In the genomic region with DNA sequence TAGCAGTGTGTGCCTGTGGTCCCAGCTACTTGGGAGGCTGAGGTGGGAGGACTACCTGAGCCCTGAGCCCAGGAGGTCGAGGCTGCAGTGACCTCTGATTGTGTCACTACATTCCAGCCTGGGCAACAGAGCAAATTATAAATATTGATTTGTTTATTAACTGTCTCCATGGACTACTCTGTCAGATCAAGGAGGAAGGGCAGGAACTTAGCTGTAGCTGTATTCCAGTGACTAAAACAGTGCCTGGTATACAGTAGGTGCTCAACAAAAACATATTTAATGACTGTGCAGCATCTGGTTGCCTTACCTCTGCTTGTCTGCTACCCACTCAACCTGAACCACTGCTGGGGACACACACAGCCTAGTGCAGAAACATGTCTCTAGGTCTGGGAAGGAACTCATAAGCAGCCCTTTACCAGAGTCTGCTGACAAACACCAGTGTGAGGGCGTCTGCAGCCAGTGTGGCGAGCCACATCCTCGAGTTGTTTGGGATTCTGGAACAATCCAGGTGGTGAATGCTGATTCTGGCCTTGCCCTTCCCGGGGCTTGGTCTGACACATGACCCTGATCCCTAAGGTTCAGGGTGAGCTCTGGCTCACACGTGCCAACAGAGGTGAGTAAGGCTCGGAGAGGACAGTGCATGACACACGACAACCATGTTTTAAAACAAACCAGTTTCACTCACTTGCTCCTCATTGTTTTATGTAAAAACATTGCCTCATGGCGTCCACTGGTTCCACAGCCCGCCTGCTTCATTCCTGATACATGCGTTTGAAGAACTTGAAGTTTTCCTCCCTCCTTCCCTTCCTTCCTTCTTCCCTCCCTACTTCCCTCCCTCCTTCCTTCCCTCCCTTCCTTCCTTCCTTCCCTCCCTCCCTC, we compare ENCODE assay signal across 1 cellular context.
TF ChIP-seq lines count a peak whose summit lies in the region.

No MANE protein-coding gene starts in this region.

TF ChIP-seq in HepG2, 621 proteins besides CTCF, POLR2A, EP300 and RAD21 (continued from another document and continues in another):
- TF ChIP-seq, protein P1, sequence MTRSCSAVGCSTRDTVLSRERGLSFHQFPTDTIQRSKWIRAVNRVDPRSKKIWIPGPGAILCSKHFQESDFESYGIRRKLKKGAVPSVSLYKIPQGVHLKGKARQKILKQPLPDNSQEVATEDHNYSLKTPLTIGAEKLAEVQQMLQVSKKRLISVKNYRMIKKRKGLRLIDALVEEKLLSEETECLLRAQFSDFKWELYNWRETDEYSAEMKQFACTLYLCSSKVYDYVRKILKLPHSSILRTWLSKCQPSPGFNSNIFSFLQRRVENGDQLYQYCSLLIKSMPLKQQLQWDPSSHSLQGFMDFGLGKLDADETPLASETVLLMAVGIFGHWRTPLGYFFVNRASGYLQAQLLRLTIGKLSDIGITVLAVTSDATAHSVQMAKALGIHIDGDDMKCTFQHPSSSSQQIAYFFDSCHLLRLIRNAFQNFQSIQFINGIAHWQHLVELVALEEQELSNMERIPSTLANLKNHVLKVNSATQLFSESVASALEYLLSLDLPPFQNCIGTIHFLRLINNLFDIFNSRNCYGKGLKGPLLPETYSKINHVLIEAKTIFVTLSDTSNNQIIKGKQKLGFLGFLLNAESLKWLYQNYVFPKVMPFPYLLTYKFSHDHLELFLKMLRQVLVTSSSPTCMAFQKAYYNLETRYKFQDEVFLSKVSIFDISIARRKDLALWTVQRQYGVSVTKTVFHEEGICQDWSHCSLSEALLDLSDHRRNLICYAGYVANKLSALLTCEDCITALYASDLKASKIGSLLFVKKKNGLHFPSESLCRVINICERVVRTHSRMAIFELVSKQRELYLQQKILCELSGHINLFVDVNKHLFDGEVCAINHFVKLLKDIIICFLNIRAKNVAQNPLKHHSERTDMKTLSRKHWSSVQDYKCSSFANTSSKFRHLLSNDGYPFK (CRISPR knock-in tag; IDR thresholded peaks at IDR 0.05; ENCODE audit: borderline replicate concordance), result no peak; the same call in 1 of the 2 replicates
- TF ChIP-seq ZNF260 (CRISPR knock-in tag; IDR thresholded peaks at IDR 0.05; ENCODE audit: borderline replicate concordance, low read depth) (no peak), NFIC (IDR thresholded peaks at IDR 0.05; ENCODE audit: low read length) (no peak), SETDB1 (CRISPR knock-in tag; IDR thresholded peaks at IDR 0.05; ENCODE audit: borderline replicate concordance) (no peak), HNRNPK (IDR thresholded peaks at IDR 0.05; ENCODE audit: low read depth, low read length, poor library complexity, severe bottlenecking) (peak; percentile 74), ZBTB21 (CRISPR knock-in tag; IDR thresholded peaks at IDR 0.05) (peak; percentile 49; the same call in 1 of the 2 replicates), NBN (conservative IDR thresholded peaks at IDR 0.05) (no peak), MED1 (CRISPR knock-in tag; IDR thresholded peaks at IDR 0.05) (peak; percentile 59), PHF5A (CRISPR knock-in tag; IDR thresholded peaks at IDR 0.05; ENCODE audit: low read depth, unreplicated experiment) (no peak), MTF2 (CRISPR knock-in tag; IDR thresholded peaks at IDR 0.05; ENCODE audit: borderline replicate concordance) (no peak), NFIB (CRISPR knock-in tag; IDR thresholded peaks at IDR 0.05; ENCODE audit: borderline replicate concordance) (no peak), ZFYVE20 (CRISPR knock-in tag; IDR thresholded peaks at IDR 0.05; ENCODE audit: borderline replicate concordance, low read depth) (no peak), NFE2L1 (CRISPR knock-in tag; IDR thresholded peaks at IDR 0.05; ENCODE audit: borderline replicate concordance) (no peak), ZFP82 (CRISPR knock-in tag; IDR thresholded peaks at IDR 0.05; ENCODE audit: borderline replicate concordance) (no peak), NCOA1 (CRISPR knock-in tag; IDR thresholded peaks at IDR 0.05) (no peak), FOXO1 (CRISPR knock-in tag; IDR thresholded peaks at IDR 0.05) (peak; percentile 60), MZF1 (CRISPR knock-in tag; IDR thresholded peaks at IDR 0.05; ENCODE audit: borderline replicate concordance) (no peak), CBX5 (CRISPR knock-in tag; IDR thresholded peaks at IDR 0.05; ENCODE audit: borderline replicate concordance) (peak; percentile 12; the same call in 1 of the 2 replicates), ZNF616 (CRISPR knock-in tag; IDR thresholded peaks at IDR 0.05; ENCODE audit: low read depth) (0 out of 2 replicates have a peak, but pooled peaks have one; percentile 77), ZNF746 (CRISPR knock-in tag; IDR thresholded peaks at IDR 0.05) (no peak; the same call in none of the 2 replicates), ZNF432 (CRISPR knock-in tag; IDR thresholded peaks at IDR 0.05; ENCODE audit: borderline replicate concordance) (no peak), GFI1 (CRISPR knock-in tag; IDR thresholded peaks at IDR 0.05; ENCODE audit: borderline replicate concordance) (peak; percentile 15; the same call in 1 of the 2 replicates), SAP130 (CRISPR knock-in tag; IDR thresholded peaks at IDR 0.05; ENCODE audit: low read depth) (0 out of 2 replicates have a peak, but pooled peaks have one; percentile 24), ZNF207 (IDR thresholded peaks at IDR 0.05; ENCODE audit: borderline replicate concordance) (no peak), ESRRA (CRISPR knock-in tag; IDR thresholded peaks at IDR 0.05; ENCODE audit: low read depth) (peak; percentile 78), GPN1 (CRISPR knock-in tag; IDR thresholded peaks at IDR 0.05; ENCODE audit: borderline replicate concordance) (no peak), ZNF33B (CRISPR knock-in tag; IDR thresholded peaks at IDR 0.05) (0 out of 2 replicates have a peak, but pooled peaks have one; percentile 17), HMG20A (CRISPR knock-in tag; IDR thresholded peaks at IDR 0.05; ENCODE audit: borderline replicate concordance) (no peak), PCBP1 (IDR thresholded peaks at IDR 0.05; ENCODE audit: borderline replicate concordance, low read depth, low read length) (0 out of 2 replicates have a peak, but pooled peaks have one; percentile 83), ZNF367 (CRISPR knock-in tag; IDR thresholded peaks at IDR 0.05; ENCODE audit: borderline replicate concordance) (0 out of 2 replicates have a peak, but pooled peaks have one; percentile 55), ZNF879 (CRISPR knock-in tag; IDR thresholded peaks at IDR 0.05) (no peak), TEAD3 (CRISPR knock-in tag; optimal IDR thresholded peaks at IDR 0.05; ENCODE audit: borderline replicate concordance) (peak; percentile 97), ZMAT3 (CRISPR knock-in tag; conservative IDR thresholded peaks at IDR 0.05) (0 out of 2 replicates have a peak, but pooled peaks have one; percentile 51), ZNF7 (CRISPR knock-in tag; IDR thresholded peaks at IDR 0.05) (no peak)
- TF ChIP-seq, protein P2, sequence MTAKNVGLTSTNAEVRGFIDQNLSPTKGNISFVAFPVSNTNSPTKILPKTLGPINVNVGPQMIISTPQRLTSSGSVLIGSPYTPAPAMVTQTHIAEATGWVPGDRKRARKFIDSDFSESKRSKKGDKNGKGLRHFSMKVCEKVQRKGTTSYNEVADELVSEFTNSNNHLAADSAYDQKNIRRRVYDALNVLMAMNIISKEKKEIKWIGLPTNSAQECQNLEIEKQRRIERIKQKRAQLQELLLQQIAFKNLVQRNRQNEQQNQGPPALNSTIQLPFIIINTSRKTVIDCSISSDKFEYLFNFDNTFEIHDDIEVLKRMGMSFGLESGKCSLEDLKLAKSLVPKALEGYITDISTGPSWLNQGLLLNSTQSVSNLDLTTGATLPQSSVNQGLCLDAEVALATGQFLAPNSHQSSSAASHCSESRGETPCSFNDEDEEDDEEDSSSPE (CRISPR knock-in tag; IDR thresholded peaks at IDR 0.05), result peak; percentile 70; the same call in 1 of the 2 replicates
- TF ChIP-seq, protein P3, sequence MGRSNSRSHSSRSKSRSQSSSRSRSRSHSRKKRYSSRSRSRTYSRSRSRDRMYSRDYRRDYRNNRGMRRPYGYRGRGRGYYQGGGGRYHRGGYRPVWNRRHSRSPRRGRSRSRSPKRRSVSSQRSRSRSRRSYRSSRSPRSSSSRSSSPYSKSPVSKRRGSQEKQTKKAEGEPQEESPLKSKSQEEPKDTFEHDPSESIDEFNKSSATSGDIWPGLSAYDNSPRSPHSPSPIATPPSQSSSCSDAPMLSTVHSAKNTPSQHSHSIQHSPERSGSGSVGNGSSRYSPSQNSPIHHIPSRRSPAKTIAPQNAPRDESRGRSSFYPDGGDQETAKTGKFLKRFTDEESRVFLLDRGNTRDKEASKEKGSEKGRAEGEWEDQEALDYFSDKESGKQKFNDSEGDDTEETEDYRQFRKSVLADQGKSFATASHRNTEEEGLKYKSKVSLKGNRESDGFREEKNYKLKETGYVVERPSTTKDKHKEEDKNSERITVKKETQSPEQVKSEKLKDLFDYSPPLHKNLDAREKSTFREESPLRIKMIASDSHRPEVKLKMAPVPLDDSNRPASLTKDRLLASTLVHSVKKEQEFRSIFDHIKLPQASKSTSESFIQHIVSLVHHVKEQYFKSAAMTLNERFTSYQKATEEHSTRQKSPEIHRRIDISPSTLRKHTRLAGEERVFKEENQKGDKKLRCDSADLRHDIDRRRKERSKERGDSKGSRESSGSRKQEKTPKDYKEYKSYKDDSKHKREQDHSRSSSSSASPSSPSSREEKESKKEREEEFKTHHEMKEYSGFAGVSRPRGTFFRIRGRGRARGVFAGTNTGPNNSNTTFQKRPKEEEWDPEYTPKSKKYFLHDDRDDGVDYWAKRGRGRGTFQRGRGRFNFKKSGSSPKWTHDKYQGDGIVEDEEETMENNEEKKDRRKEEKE (IDR thresholded peaks at IDR 0.05), result no peak
- TF ChIP-seq, protein P4, sequence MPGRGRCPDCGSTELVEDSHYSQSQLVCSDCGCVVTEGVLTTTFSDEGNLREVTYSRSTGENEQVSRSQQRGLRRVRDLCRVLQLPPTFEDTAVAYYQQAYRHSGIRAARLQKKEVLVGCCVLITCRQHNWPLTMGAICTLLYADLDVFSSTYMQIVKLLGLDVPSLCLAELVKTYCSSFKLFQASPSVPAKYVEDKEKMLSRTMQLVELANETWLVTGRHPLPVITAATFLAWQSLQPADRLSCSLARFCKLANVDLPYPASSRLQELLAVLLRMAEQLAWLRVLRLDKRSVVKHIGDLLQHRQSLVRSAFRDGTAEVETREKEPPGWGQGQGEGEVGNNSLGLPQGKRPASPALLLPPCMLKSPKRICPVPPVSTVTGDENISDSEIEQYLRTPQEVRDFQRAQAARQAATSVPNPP (CRISPR knock-in tag; IDR thresholded peaks at IDR 0.05), result no peak
- TF ChIP-seq, protein P5, sequence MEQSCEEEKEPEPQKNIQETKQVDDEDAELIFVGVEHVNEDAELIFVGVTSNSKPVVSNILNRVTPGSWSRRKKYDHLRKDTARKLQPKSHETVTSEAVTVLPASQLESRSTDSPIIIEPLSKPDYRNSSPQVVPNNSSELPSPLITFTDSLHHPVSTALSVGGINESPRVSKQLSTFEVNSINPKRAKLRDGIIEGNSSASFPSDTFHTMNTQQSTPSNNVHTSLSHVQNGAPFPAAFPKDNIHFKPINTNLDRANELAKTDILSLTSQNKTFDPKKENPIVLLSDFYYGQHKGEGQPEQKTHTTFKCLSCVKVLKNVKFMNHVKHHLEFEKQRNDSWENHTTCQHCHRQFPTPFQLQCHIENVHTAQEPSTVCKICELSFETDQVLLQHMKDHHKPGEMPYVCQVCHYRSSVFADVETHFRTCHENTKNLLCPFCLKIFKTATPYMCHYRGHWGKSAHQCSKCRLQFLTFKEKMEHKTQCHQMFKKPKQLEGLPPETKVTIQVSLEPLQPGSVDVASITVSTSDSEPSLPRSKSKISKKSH (CRISPR knock-in tag; IDR thresholded peaks at IDR 0.05; ENCODE audit: borderline replicate concordance), result no peak
- TF ChIP-seq, protein P6, sequence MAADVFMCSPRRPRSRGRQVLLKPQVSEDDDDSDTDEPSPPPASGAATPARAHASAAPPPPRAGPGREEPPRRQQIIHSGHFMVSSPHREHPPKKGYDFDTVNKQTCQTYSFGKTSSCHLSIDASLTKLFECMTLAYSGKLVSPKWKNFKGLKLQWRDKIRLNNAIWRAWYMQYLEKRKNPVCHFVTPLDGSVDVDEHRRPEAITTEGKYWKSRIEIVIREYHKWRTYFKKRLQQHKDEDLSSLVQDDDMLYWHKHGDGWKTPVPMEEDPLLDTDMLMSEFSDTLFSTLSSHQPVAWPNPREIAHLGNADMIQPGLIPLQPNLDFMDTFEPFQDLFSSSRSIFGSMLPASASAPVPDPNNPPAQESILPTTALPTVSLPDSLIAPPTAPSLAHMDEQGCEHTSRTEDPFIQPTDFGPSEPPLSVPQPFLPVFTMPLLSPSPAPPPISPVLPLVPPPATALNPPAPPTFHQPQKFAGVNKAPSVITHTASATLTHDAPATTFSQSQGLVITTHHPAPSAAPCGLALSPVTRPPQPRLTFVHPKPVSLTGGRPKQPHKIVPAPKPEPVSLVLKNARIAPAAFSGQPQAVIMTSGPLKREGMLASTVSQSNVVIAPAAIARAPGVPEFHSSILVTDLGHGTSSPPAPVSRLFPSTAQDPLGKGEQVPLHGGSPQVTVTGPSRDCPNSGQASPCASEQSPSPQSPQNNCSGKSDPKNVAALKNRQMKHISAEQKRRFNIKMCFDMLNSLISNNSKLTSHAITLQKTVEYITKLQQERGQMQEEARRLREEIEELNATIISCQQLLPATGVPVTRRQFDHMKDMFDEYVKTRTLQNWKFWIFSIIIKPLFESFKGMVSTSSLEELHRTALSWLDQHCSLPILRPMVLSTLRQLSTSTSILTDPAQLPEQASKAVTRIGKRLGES (CRISPR knock-in tag; IDR thresholded peaks at IDR 0.05; ENCODE audit: borderline replicate concordance), result no peak
- TF ChIP-seq, protein P7, sequence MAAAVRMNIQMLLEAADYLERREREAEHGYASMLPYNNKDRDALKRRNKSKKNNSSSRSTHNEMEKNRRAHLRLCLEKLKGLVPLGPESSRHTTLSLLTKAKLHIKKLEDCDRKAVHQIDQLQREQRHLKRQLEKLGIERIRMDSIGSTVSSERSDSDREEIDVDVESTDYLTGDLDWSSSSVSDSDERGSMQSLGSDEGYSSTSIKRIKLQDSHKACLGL (CRISPR knock-in tag; IDR thresholded peaks at IDR 0.05), result peak; percentile 68; the same call in 1 of the 2 replicates
- TF ChIP-seq, protein P8, sequence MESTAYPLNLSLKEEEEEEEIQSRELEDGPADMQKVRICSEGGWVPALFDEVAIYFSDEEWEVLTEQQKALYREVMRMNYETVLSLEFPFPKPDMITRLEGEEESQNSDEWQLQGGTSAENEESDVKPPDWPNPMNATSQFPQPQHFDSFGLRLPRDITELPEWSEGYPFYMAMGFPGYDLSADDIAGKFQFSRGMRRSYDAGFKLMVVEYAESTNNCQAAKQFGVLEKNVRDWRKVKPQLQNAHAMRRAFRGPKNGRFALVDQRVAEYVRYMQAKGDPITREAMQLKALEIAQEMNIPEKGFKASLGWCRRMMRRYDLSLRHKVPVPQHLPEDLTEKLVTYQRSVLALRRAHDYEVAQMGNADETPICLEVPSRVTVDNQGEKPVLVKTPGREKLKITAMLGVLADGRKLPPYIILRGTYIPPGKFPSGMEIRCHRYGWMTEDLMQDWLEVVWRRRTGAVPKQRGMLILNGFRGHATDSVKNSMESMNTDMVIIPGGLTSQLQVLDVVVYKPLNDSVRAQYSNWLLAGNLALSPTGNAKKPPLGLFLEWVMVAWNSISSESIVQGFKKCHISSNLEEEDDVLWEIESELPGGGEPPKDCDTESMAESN (CRISPR knock-in tag; conservative IDR thresholded peaks at IDR 0.05), result no peak; the same call in 1 of the 2 replicates
- TF ChIP-seq, protein P9, sequence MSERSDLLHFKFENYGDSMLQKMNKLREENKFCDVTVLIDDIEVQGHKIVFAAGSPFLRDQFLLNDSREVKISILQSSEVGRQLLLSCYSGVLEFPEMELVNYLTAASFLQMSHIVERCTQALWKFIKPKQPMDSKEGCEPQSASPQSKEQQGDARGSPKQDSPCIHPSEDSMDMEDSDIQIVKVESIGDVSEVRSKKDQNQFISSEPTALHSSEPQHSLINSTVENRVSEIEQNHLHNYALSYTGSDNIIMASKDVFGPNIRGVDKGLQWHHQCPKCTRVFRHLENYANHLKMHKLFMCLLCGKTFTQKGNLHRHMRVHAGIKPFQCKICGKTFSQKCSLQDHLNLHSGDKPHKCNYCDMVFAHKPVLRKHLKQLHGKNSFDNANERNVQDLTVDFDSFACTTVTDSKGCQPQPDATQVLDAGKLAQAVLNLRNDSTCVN (CRISPR knock-in tag; IDR thresholded peaks at IDR 0.05; ENCODE audit: borderline replicate concordance), result 0 out of 2 replicates have a peak, but pooled peaks have one; percentile 47
